Comparison of ENCODE assay signal across 9 cellular contexts in genomic region chr22:36659762-36660509, GRCh38. TPM values are rescaled to one million over a fixed set of nuclear protein-coding genes. Genes with fewer than 3 reads are reported as not detected.
A peak's percentile ranks its signal among the peaks of the same experiment; 100 is the strongest.
DNase-seq lines count a peak whose midpoint lies in the region; ATAC-seq, FAIRE-seq and TF ChIP-seq lines count a peak whose summit lies in the region.
"Had no signal": no experiment of that assay in that cellular context is flagged by ENCODE, and none has a peak within 500 bp of the region (broad histone marks: within the 10 kb centered on the region; RNA-seq: fewer than 3 reads in every experiment).

No MANE protein-coding gene starts in this region.

- no peak overlapping the region for H3K9ac ChIP-seq in astrocyte (ENCODE audit: low read length)

- TF ChIP-seq CTCF in astrocyte (IDR thresholded peaks at IDR 0.05; ENCODE audit: insufficient read depth, low read depth, low read length), result no peak

- peaks cover 32% of the 10 kb centered on the region for H3K27me3 Mint-ChIP-seq in astrocyte (ENCODE audit: low read depth, unreplicated experiment)

- peak overlapping the region; percentile 32 for H3K4me3 ChIP-seq in astrocyte (ENCODE audit: insufficient read depth, low read depth, low read length)

- no peaks in the 10 kb centered on the region for H3K36me3 Mint-ChIP-seq in astrocyte (ENCODE audit: low read depth, unreplicated experiment)
- H3K36me3 Mint-ChIP-seq: activated naive CD8-positive, alpha-beta T cell had no signal

- no peak for FAIRE-seq in astrocyte (lab: Jason Lieb, UNC)

- H3K4me1 Mint-ChIP-seq in astrocyte (ENCODE audit: low read depth, unreplicated experiment), result peaks cover 6% of the 10 kb centered on the region

- H3K79me2 ChIP-seq in astrocyte (ENCODE audit: insufficient read depth, low read length), result no peaks in the 10 kb centered on the region

- peaks cover 3% of the 10 kb centered on the region for H3K9me3 Mint-ChIP-seq in astrocyte (ENCODE audit: unreplicated experiment)

- no peaks in the 10 kb centered on the region for H3K36me3 ChIP-seq in astrocyte (ENCODE audit: insufficient read depth, low read length)

- H3K27ac ChIP-seq in astrocyte (ENCODE audit: low read depth, low read length), result no peak overlapping the region

- peak overlapping the region; percentile 62 for H3K27ac Mint-ChIP-seq in astrocyte (ENCODE audit: unreplicated experiment)
- H3K27ac Mint-ChIP-seq: activated naive CD8-positive, alpha-beta T cell had no signal

- no peak overlapping the region for H3K4me3 Mint-ChIP-seq in astrocyte (ENCODE audit: unreplicated experiment)
- H3K4me3 Mint-ChIP-seq: activated naive CD8-positive, alpha-beta T cell had no signal

- no peaks in the 10 kb centered on the region for H4K20me1 ChIP-seq in astrocyte (ENCODE audit: insufficient read depth, low read length)

- peaks cover 5% of the 10 kb centered on the region for H3K27me3 ChIP-seq in astrocyte (ENCODE audit: insufficient read depth, low read length)

- no peaks in the 10 kb centered on the region for H3K9me3 ChIP-seq in astrocyte (ENCODE audit: insufficient read depth, low read depth, low read length)

- peak; percentile 69 for DNase-seq in activated effector memory CD4-positive, alpha-beta T cell treated with anti-CD3 and anti-CD28 coated beads, Interleukin-2, amount 50 U/mL, for 16 hours
- DNase-seq in activated effector memory CD4-positive, alpha-beta T cell treated with Interleukin-2 at 50 U/mL for 16 hours, result no peak
- peak; percentile 83 to 93 for DNase-seq in NCI-H524 (lab: John Stamatoyannopoulos, UW)
- DNase-seq in astrocyte (ENCODE audit: low read depth), result peak; percentile 83
- DNase-seq in hepatic stellate cell (ENCODE audit: low spot score), result peak; percentile 90
- peak; percentile 82 for DNase-seq in smooth muscle cell of the brain vasculature (ENCODE audit: low read depth, low spot score)
- no peak for DNase-seq in NCI-H1694 (lab: John Stamatoyannopoulos, UW)

- no peak for ATAC-seq in HG03025 (IDR thresholded peaks at IDR 0.05; ENCODE audit: low FRiP score, unreplicated experiment)

- peak overlapping the region; percentile 84 for H3K4me2 ChIP-seq in astrocyte (ENCODE audit: low read length)

- H3K4me1 ChIP-seq in astrocyte (ENCODE audit: insufficient read depth, low read length), result peaks cover 21% of the 10 kb centered on the region

- H2AFZ ChIP-seq in astrocyte (ENCODE audit: low read depth, low read length), result no peak overlapping the region

RNA-seq across cellular contexts. Expression of gene CACNG2, which starts 43.6 kb away (rescaled TPM):
- total RNA-seq in astrocyte, result not detected in 2 replicates

Comparison
In these comparisons a context has a peak if more than half of its experiments do, and no peak if none do; other contexts are left out.
1. DNase-seq: peak in activated effector memory CD4-positive, alpha-beta T cell treated with anti-CD3 and anti-CD28 coated beads, Interleukin-2, amount 50 U/mL, for 16 hours (single experiment), NCI-H524 (2 of 2), astrocyte (single experiment), hepatic stellate cell (single experiment) and smooth muscle cell of the brain vasculature (single experiment); none in activated effector memory CD4-positive, alpha-beta T cell treated with Interleukin-2 at 50 U/mL for 16 hours (single experiment) and NCI-H1694 (single experiment).